In the genomic region with DNA sequence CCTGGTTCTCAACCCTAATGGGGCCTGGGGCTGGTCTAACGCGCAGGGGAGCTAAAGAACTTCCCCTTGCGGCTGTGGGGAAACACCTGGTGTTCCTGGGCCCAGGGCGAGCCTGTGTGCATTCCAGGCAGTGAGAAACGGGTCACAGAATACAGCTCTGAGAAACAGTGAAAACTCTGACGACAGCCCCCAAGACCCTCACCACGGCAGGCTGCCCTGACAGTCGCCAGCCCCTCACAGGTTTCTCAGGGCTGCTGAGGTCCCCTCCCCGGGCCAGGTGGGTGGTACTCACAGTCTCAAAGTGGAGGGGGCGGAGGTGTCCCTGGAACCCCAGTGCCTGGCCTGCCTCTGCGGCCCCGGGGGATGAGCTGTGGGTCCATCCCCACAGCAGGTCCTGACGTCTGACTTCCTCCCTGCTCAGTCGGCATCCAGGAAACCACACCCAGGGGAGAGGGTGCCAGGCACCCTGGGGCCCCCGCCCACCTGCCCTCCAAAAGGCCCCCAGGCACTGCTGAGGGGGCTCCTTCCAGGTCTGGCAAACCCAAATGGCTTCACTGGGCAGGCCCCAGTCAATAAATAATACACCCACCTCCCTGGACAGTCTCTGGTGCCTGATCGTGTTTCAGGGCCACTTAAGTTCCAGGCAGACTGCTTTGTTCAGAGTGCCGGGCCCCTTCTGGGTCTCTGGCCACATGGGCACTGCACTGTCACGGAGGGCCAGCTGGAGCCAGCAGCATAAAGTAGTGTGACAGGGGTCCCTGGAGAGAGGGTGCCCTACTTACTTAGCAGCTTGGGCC, we compare ENCODE assay signal across 1 cellular context.
A peak's percentile ranks its signal among the peaks of the same experiment; 100 is the strongest.
TF ChIP-seq lines count a peak whose summit lies in the region.

No MANE protein-coding gene starts in this region.

TF ChIP-seq in GM12878, 131 proteins besides CTCF, POLR2A, EP300 and RAD21 (continued from another document and continues in another):
- TF ChIP-seq, protein P1, sequence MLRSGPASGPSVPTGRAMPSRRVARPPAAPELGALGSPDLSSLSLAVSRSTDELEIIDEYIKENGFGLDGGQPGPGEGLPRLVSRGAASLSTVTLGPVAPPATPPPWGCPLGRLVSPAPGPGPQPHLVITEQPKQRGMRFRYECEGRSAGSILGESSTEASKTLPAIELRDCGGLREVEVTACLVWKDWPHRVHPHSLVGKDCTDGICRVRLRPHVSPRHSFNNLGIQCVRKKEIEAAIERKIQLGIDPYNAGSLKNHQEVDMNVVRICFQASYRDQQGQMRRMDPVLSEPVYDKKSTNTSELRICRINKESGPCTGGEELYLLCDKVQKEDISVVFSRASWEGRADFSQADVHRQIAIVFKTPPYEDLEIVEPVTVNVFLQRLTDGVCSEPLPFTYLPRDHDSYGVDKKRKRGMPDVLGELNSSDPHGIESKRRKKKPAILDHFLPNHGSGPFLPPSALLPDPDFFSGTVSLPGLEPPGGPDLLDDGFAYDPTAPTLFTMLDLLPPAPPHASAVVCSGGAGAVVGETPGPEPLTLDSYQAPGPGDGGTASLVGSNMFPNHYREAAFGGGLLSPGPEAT (IDR thresholded peaks at IDR 0.05; ENCODE audit: low read depth), result peak; percentile 60; the same call in 1 of the 2 replicates
- TF ChIP-seq BHLHE40 (IDR thresholded peaks at IDR 0.05; ENCODE audit: borderline replicate concordance in 1 of 2, low read depth in 2 of 2, low read length in 1 of 2) (peak in 1 of 2 experiments; percentile 7; a peak in 2 of 4 replicates), NFXL1 (IDR thresholded peaks at IDR 0.05; ENCODE audit: borderline replicate concordance) (no peak), ESRRA (IDR thresholded peaks at IDR 0.05; ENCODE audit: low read length) (no peak), TCF12 (IDR thresholded peaks at IDR 0.05; ENCODE audit: low read depth, low read length) (peak; percentile 70), RUNX3 (IDR thresholded peaks at IDR 0.05; ENCODE audit: low read length) (no peak), MTA2 (IDR thresholded peaks at IDR 0.05; ENCODE audit: low read depth) (no peak; the same call in 1 of the 2 replicates), IKZF1 (conservative IDR thresholded peaks at IDR 0.05) (peak; percentile 75), TARDBP (IDR thresholded peaks at IDR 0.05; ENCODE audit: borderline replicate concordance) (no peak), MYC (IDR thresholded peaks at IDR 0.05; ENCODE audit: insufficient read depth, insufficient read length, insufficient replicate concordance, low read length, severe bottlenecking) (no peak), HDGF (IDR thresholded peaks at IDR 0.05) (peak; percentile 75), POLR2AphosphoS5 (IDR thresholded peaks at IDR 0.05; ENCODE audit: low read length) (peak; percentile 62), NFYA (IDR thresholded peaks at IDR 0.05; ENCODE audit: borderline replicate concordance, low read depth, low read length) (no peak), YBX1 (IDR thresholded peaks at IDR 0.05) (no peak), NR2F1 (conservative IDR thresholded peaks at IDR 0.05) (peak; percentile 37; the same call in 1 of the 2 replicates), CBFB (IDR thresholded peaks at IDR 0.05; ENCODE audit: low read depth) (peak; percentile 43; the same call in 1 of the 2 replicates), SPI1 (IDR thresholded peaks at IDR 0.05; ENCODE audit: borderline replicate concordance, insufficient read depth, low read depth, low read length) (peak; percentile 58; the same call in 1 of the 2 replicates), RCOR1 (conservative IDR thresholded peaks at IDR 0.05; ENCODE audit: low read depth, low read length) (no peak), SIX5 (IDR thresholded peaks at IDR 0.05; ENCODE audit: low read depth, low read length, severe bottlenecking) (no peak)
- TF ChIP-seq, protein P2, sequence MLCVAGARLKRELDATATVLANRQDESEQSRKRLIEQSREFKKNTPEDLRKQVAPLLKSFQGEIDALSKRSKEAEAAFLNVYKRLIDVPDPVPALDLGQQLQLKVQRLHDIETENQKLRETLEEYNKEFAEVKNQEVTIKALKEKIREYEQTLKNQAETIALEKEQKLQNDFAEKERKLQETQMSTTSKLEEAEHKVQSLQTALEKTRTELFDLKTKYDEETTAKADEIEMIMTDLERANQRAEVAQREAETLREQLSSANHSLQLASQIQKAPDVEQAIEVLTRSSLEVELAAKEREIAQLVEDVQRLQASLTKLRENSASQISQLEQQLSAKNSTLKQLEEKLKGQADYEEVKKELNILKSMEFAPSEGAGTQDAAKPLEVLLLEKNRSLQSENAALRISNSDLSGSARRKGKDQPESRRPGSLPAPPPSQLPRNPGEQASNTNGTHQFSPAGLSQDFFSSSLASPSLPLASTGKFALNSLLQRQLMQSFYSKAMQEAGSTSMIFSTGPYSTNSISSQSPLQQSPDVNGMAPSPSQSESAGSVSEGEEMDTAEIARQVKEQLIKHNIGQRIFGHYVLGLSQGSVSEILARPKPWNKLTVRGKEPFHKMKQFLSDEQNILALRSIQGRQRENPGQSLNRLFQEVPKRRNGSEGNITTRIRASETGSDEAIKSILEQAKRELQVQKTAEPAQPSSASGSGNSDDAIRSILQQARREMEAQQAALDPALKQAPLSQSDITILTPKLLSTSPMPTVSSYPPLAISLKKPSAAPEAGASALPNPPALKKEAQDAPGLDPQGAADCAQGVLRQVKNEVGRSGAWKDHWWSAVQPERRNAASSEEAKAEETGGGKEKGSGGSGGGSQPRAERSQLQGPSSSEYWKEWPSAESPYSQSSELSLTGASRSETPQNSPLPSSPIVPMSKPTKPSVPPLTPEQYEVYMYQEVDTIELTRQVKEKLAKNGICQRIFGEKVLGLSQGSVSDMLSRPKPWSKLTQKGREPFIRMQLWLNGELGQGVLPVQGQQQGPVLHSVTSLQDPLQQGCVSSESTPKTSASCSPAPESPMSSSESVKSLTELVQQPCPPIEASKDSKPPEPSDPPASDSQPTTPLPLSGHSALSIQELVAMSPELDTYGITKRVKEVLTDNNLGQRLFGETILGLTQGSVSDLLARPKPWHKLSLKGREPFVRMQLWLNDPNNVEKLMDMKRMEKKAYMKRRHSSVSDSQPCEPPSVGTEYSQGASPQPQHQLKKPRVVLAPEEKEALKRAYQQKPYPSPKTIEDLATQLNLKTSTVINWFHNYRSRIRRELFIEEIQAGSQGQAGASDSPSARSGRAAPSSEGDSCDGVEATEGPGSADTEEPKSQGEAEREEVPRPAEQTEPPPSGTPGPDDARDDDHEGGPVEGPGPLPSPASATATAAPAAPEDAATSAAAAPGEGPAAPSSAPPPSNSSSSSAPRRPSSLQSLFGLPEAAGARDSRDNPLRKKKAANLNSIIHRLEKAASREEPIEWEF (IDR thresholded peaks at IDR 0.05; ENCODE audit: insufficient replicate concordance, low read depth, low read length), result no peak
- TF ChIP-seq, protein P3, sequence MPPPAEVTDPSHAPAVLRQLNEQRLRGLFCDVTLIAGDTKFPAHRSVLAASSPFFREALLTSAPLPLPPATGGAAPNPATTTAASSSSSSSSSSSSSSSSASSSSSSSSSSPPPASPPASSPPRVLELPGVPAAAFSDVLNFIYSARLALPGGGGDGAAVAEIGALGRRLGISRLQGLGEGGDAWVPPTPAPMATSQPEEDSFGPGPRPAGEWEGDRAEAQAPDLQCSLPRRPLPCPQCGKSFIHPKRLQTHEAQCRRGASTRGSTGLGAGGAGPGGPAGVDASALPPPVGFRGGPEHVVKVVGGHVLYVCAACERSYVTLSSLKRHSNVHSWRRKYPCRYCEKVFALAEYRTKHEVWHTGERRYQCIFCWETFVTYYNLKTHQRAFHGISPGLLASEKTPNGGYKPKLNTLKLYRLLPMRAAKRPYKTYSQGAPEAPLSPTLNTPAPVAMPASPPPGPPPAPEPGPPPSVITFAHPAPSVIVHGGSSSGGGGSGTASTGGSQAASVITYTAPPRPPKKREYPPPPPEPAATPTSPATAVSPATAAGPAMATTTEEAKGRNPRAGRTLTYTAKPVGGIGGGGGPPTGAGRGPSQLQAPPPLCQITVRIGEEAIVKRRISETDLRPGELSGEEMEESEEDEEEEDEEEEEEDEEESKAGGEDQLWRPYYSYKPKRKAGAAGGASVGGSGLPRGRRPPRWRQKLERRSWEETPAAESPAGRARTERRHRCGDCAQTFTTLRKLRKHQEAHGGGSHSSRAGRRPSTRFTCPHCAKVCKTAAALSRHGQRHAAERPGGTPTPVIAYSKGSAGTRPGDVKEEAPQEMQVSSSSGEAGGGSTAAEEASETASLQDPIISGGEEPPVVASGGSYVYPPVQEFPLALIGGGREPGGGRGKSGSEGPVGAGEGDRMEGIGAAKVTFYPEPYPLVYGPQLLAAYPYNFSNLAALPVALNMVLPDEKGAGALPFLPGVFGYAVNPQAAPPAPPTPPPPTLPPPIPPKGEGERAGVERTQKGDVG (CRISPR knock-in tag; IDR thresholded peaks at IDR 0.05), result no peak
- TF ChIP-seq, protein P4, sequence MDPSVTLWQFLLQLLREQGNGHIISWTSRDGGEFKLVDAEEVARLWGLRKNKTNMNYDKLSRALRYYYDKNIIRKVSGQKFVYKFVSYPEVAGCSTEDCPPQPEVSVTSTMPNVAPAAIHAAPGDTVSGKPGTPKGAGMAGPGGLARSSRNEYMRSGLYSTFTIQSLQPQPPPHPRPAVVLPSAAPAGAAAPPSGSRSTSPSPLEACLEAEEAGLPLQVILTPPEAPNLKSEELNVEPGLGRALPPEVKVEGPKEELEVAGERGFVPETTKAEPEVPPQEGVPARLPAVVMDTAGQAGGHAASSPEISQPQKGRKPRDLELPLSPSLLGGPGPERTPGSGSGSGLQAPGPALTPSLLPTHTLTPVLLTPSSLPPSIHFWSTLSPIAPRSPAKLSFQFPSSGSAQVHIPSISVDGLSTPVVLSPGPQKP (IDR thresholded peaks at IDR 0.05; ENCODE audit: low read depth, low read length), result no peak
- TF ChIP-seq, protein P5, sequence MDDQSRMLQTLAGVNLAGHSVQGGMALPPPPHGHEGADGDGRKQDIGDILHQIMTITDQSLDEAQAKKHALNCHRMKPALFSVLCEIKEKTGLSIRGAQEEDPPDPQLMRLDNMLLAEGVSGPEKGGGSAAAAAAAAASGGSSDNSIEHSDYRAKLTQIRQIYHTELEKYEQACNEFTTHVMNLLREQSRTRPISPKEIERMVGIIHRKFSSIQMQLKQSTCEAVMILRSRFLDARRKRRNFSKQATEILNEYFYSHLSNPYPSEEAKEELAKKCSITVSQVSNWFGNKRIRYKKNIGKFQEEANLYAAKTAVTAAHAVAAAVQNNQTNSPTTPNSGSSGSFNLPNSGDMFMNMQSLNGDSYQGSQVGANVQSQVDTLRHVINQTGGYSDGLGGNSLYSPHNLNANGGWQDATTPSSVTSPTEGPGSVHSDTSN (IDR thresholded peaks at IDR 0.05; ENCODE audit: insufficient replicate concordance, low read depth, low read length), result no peak
- TF ChIP-seq, protein P6, sequence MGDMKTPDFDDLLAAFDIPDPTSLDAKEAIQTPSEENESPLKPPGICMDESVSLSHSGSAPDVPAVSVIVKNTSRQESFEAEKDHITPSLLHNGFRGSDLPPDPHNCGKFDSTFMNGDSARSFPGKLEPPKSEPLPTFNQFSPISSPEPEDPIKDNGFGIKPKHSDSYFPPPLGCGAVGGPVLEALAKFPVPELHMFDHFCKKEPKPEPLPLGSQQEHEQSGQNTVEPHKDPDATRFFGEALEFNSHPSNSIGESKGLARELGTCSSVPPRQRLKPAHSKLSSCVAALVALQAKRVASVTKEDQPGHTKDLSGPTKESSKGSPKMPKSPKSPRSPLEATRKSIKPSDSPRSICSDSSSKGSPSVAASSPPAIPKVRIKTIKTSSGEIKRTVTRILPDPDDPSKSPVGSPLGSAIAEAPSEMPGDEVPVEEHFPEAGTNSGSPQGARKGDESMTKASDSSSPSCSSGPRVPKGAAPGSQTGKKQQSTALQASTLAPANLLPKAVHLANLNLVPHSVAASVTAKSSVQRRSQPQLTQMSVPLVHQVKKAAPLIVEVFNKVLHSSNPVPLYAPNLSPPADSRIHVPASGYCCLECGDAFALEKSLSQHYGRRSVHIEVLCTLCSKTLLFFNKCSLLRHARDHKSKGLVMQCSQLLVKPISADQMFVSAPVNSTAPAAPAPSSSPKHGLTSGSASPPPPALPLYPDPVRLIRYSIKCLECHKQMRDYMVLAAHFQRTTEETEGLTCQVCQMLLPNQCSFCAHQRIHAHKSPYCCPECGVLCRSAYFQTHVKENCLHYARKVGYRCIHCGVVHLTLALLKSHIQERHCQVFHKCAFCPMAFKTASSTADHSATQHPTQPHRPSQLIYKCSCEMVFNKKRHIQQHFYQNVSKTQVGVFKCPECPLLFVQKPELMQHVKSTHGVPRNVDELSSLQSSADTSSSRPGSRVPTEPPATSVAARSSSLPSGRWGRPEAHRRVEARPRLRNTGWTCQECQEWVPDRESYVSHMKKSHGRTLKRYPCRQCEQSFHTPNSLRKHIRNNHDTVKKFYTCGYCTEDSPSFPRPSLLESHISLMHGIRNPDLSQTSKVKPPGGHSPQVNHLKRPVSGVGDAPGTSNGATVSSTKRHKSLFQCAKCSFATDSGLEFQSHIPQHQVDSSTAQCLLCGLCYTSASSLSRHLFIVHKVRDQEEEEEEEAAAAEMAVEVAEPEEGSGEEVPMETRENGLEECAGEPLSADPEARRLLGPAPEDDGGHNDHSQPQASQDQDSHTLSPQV (IDR thresholded peaks at IDR 0.05), result no peak
- TF ChIP-seq, protein P7, sequence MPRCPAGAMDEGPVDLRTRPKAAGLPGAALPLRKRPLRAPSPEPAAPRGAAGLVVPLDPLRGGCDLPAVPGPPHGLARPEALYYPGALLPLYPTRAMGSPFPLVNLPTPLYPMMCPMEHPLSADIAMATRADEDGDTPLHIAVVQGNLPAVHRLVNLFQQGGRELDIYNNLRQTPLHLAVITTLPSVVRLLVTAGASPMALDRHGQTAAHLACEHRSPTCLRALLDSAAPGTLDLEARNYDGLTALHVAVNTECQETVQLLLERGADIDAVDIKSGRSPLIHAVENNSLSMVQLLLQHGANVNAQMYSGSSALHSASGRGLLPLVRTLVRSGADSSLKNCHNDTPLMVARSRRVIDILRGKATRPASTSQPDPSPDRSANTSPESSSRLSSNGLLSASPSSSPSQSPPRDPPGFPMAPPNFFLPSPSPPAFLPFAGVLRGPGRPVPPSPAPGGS (IDR thresholded peaks at IDR 0.05; ENCODE audit: borderline replicate concordance, insufficient read depth, low read depth, low read length, poor library complexity, severe bottlenecking), result peak; percentile 79
- TF ChIP-seq, protein P8, sequence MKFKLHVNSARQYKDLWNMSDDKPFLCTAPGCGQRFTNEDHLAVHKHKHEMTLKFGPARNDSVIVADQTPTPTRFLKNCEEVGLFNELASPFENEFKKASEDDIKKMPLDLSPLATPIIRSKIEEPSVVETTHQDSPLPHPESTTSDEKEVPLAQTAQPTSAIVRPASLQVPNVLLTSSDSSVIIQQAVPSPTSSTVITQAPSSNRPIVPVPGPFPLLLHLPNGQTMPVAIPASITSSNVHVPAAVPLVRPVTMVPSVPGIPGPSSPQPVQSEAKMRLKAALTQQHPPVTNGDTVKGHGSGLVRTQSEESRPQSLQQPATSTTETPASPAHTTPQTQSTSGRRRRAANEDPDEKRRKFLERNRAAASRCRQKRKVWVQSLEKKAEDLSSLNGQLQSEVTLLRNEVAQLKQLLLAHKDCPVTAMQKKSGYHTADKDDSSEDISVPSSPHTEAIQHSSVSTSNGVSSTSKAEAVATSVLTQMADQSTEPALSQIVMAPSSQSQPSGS (IDR thresholded peaks at IDR 0.05; ENCODE audit: low read length), result no peak
